Comparison of ENCODE assay signal across 12 cellular contexts in the genomic region with DNA sequence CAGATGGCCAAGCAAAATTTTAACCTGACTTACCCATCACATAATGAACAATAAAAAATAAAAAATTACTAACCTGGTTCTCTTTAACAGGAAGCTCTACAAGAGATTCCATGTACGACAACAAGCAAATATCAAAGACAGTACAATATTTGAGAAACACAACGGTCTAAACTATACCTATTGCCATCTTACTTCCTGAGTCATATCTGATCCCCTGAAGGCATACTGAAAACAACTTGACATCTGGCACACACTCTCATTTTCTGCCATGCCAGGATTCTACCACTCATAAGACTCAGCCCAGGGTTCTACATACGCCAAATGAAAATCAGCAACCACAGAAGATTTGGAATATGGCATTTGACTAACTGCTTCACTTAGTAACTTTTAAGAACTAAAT. TPM values are rescaled to one million over a fixed set of nuclear protein-coding genes. Genes with fewer than 3 reads are reported as not detected.
A peak's percentile ranks its signal among the peaks of the same experiment; 100 is the strongest.
DNase-seq lines count a peak whose midpoint lies in the region; ATAC-seq, FAIRE-seq and TF ChIP-seq lines count a peak whose summit lies in the region.
"Had no signal": no experiment of that assay in that cellular context is flagged by ENCODE, and none has a peak within 500 bp of the region (broad histone marks: within the 10 kb centered on the region; RNA-seq: fewer than 3 reads in every experiment).

No MANE protein-coding gene starts in this region.

- H2AK5ac ChIP-seq in H9 (ENCODE audit: insufficient read length, low read length) = no peak overlapping the region

- H3K18ac ChIP-seq in H9 (ENCODE audit: insufficient read length, low read depth, low read length) = no peak overlapping the region

- H3K23me2 ChIP-seq in H9 (ENCODE audit: insufficient read length, low read depth, low read length, poor library complexity, severe bottlenecking) = no peaks in the 10 kb centered on the region

- H3K27me3 Mint-ChIP-seq in H9 (ENCODE audit: low read depth) = no peaks in the 10 kb centered on the region
- H3K27me3 Mint-ChIP-seq in activated CD4-positive, alpha-beta memory T cell treated with anti-CD3 and anti-CD28 coated beads for 36 hours = no peaks in the 10 kb centered on the region
- no peaks in the 10 kb centered on the region for H3K27me3 Mint-ChIP-seq in chondrocyte (ENCODE audit: low read depth)

- no peak for ATAC-seq in GM18867 (IDR thresholded peaks at IDR 0.05; ENCODE audit: unreplicated experiment)
- ATAC-seq: left lobe of liver, right lobe of liver had no signal

- no peaks in the 10 kb centered on the region for H3K9me3 ChIP-seq in H9 (ENCODE audit: control insufficient read depth, low read depth, low read length)
- no peaks in the 10 kb centered on the region for H3K9me3 ChIP-seq in keratinocyte (ENCODE audit: control insufficient read depth, low read depth, low read length)
- H3K9me3 ChIP-seq: right lobe of liver had no signal

- POLR2A ChIA-PET in activated CD4-positive, alpha-beta memory T cell treated with anti-CD3 and anti-CD28 coated beads for 36 hours (lab: Charles Lee) = interaction anchor here (0.6 to 2.5 kb wide), 3 partner anchors 9 to 41 kb away, joined by 3 to 5 read pairs (median 5); a partner anchor contains a TSS

- H2BK5ac ChIP-seq in H9 (ENCODE audit: insufficient read length, low read length) = no peak overlapping the region

- no peaks in the 10 kb centered on the region for H3K9me1 ChIP-seq in keratinocyte (ENCODE audit: control insufficient read depth, extremely low read depth, insufficient read depth, low read length)

- H3K14ac ChIP-seq in H9 (ENCODE audit: insufficient read depth, low read length) = no peak overlapping the region

- H3K36me3 Mint-ChIP-seq in H9 (ENCODE audit: insufficient read depth in 1 of 3, low read depth in 3 of 3) (peaks cover 0 to 18% (median 6%) of the 10 kb centered on the region in 3 experiments; a peak in 6 of 7 replicates), chondrocyte (ENCODE audit: low read depth) (no peaks in the 10 kb centered on the region)
- peaks cover 7% of the 10 kb centered on the region for H3K36me3 Mint-ChIP-seq in activated CD4-positive, alpha-beta memory T cell treated with anti-CD3 and anti-CD28 coated beads for 36 hours

- H3K79me1 ChIP-seq in H9 (ENCODE audit: insufficient read depth, low read depth, low read length, poor library complexity, severe bottlenecking) = peaks cover 2% of the 10 kb centered on the region

- no peak overlapping the region for H4K91ac ChIP-seq in H9 (ENCODE audit: insufficient read length, low read depth, low read length)

- H3K9me3 Mint-ChIP-seq in H9 (no peaks in the 10 kb centered on the region), chondrocyte (ENCODE audit: low read depth) (no peaks in the 10 kb centered on the region)
- no peaks in the 10 kb centered on the region for H3K9me3 Mint-ChIP-seq in activated CD4-positive, alpha-beta memory T cell treated with anti-CD3 and anti-CD28 coated beads for 36 hours

- H3K27ac Mint-ChIP-seq in H9 = peak overlapping the region; percentile 17 to 41 (median 21); a peak in 5 of 7 replicates
- peak overlapping the region; percentile 35 for H3K27ac Mint-ChIP-seq in activated CD4-positive, alpha-beta memory T cell treated with anti-CD3 and anti-CD28 coated beads for 36 hours
- H3K27ac Mint-ChIP-seq in chondrocyte (ENCODE audit: unreplicated experiment) = no peak overlapping the region

- H3K9ac ChIP-seq in H9 (ENCODE audit: extremely low read depth, insufficient read length, low read length) = no peak overlapping the region
- H3K9ac ChIP-seq in keratinocyte (ENCODE audit: control insufficient read depth, extremely low read depth, insufficient read depth, low read length) = no peak overlapping the region

- peaks cover 17 to 22% of the 10 kb centered on the region in 2 experiments for H3K4me1 Mint-ChIP-seq in H9
- H3K4me1 Mint-ChIP-seq in activated CD4-positive, alpha-beta memory T cell treated with anti-CD3 and anti-CD28 coated beads for 36 hours (ENCODE audit: low read depth) = peaks cover 48% of the 10 kb centered on the region
- peaks cover 27% of the 10 kb centered on the region for H3K4me1 Mint-ChIP-seq in chondrocyte (ENCODE audit: low read depth)

- no peak overlapping the region for H3T11ph ChIP-seq in H9 (ENCODE audit: low read length)

- H4K8ac ChIP-seq in H9 (replicated peaks; ENCODE audit: insufficient read length, low read depth, low read length) = no peak overlapping the region

- CTCF ChIA-PET in activated CD4-positive, alpha-beta memory T cell treated with anti-CD3 and anti-CD28 coated beads for 36 hours (lab: Charles Lee) = interaction anchor here (1.2 kb wide), 1 partner anchor 9 kb away, joined by 7 read pairs; no protein-coding TSS in a partner anchor

- WGBS in H9 (ENCODE audit: extremely low coverage, insufficient read length, low lambda C conversion rate) = no CpG with 5 or more reads among the region's 3 CpGs

- H3K4me3 ChIP-seq in keratinocyte (ENCODE audit: control insufficient read depth in 2 of 3, extremely low read depth in 1 of 3, insufficient read depth in 2 of 3, low read depth in 1 of 3, low read length in 3 of 3) = no peak overlapping the region
- H3K4me3 ChIP-seq: right lobe of liver had no signal

- H4K20me1 ChIP-seq in H9 (ENCODE audit: control insufficient read depth, insufficient read depth, insufficient read length) = no peaks in the 10 kb centered on the region
- no peaks in the 10 kb centered on the region for H4K20me1 ChIP-seq in keratinocyte (ENCODE audit: control insufficient read depth, extremely low read depth, insufficient read depth, low read length)

- H3K27ac ChIP-seq in H9 (ENCODE audit: insufficient read length, low read depth, low read length) (no peak overlapping the region), keratinocyte (ENCODE audit: control insufficient read depth, insufficient read depth, low read length) (no peak overlapping the region)
- H3K27ac ChIP-seq: right lobe of liver had no signal

- no peaks in the 10 kb centered on the region for H3K27me3 ChIP-seq in H9 (ENCODE audit: insufficient read depth, low read length)
- H3K27me3 ChIP-seq in keratinocyte (ENCODE audit: control insufficient read depth, extremely low read depth, insufficient read depth, low read length) = no peaks in the 10 kb centered on the region
- H3K27me3 ChIP-seq: right lobe of liver had no signal

- intact Hi-C loops in activated CD4-positive, alpha-beta memory T cell treated with anti-CD3 and anti-CD28 coated beads for 36 hours (cut with micrococcal nuclease) = loop anchor here (1.0 kb wide), 1 partner anchor 209 kb away; no protein-coding TSS in a partner anchor
- intact Hi-C loops in posterior cingulate gyrus (cut with DNase I) = no loop called here

- no peaks in the 10 kb centered on the region for H3K36me3 ChIP-seq in keratinocyte (ENCODE audit: control insufficient read depth in 2 of 2, extremely low read depth in 1 of 2, insufficient read depth in 2 of 2, low read length in 2 of 2)
- H3K36me3 ChIP-seq: right lobe of liver had no signal

- no peak overlapping the region for H2BK15ac ChIP-seq in H9 (ENCODE audit: low read depth, low read length)

- no peak for TF ChIP-seq CTCF in H9 (conservative IDR thresholded peaks at IDR 0.05)
- TF ChIP-seq CTCF in keratinocyte (optimal IDR thresholded peaks at IDR 0.05 in 1 of 3, IDR thresholded peaks at IDR 0.05 in 1 of 3, conservative IDR thresholded peaks at IDR 0.05 in 1 of 3; ENCODE audit: extremely low read depth in 1 of 3, insufficient read depth in 2 of 3, low read length in 3 of 3) = no peak
- TF ChIP-seq CTCF in chondrocyte (IDR thresholded peaks at IDR 0.05) = no peak

- H2AFZ ChIP-seq in H9 (ENCODE audit: low read length) (no peak overlapping the region), keratinocyte (ENCODE audit: control insufficient read depth, low read length) (no peak overlapping the region)

- H3K56ac ChIP-seq in H9 (ENCODE audit: insufficient read length, low read depth, low read length) = no peak overlapping the region

- no peak overlapping the region for H2BK12ac ChIP-seq in H9 (ENCODE audit: insufficient read length, low read depth, low read length)

- dilution Hi-C loops in keratinocyte (cut with MboI; ENCODE audit: extremely low pct_ligation_motif_present, low sequenced_read_pairs) = no loop called here

- no peak overlapping the region for H4K5ac ChIP-seq in H9 (ENCODE audit: insufficient read length, low read depth, low read length)

- FAIRE-seq in keratinocyte (lab: Jason Lieb, UNC) = peak; percentile 64

- no peak overlapping the region for H2BK120ac ChIP-seq in H9 (ENCODE audit: low read depth, low read length, poor library complexity, severe bottlenecking)

- H3K23ac ChIP-seq in H9 (ENCODE audit: insufficient read length, low read depth, low read length) = no peak overlapping the region

- H2BK20ac ChIP-seq in H9 (ENCODE audit: low read depth, low read length, poor library complexity, severe bottlenecking) = no peak overlapping the region

- peak; percentile 61 for DNase-seq in DMS 273 (lab: John Stamatoyannopoulos, UW; ENCODE audit: unreplicated experiment)
- no peak for DNase-seq in H9
- DNase-seq in activated CD4-positive, alpha-beta memory T cell treated with anti-CD3 and anti-CD28 coated beads for 36 hours = peak; percentile 37
- DNase-seq in keratinocyte (ENCODE audit: low read depth, low spot score) = peak; percentile 7
- DNase-seq in chondrocyte (ENCODE audit: low spot score) = no peak
- no peak for DNase-seq in posterior cingulate gyrus
- no peak for DNase-seq in DMS153 (lab: John Stamatoyannopoulos, UW)
- DNase-seq: cerebellar nuclear complex, GF-D8, right lobe of liver had no signal

- H3K4me1 ChIP-seq in H9 (ENCODE audit: insufficient read depth, low read length) (no peaks in the 10 kb centered on the region), keratinocyte (ENCODE audit: control insufficient read depth, extremely low read depth, insufficient read depth, low read length) (peaks cover 8% of the 10 kb centered on the region)
- H3K4me1 ChIP-seq: right lobe of liver had no signal

- peaks cover 11% of the 10 kb centered on the region; the same call in 1 of the 2 replicates for H3K79me2 ChIP-seq in H9 (ENCODE audit: insufficient read depth, low read length)
- peaks cover 31% of the 10 kb centered on the region for H3K79me2 ChIP-seq in keratinocyte (ENCODE audit: control insufficient read depth, insufficient read depth, low read length)

- no peak overlapping the region for H3K4ac ChIP-seq in H9 (ENCODE audit: low read depth, low read length)

- H3K4me2 ChIP-seq in H9 (ENCODE audit: insufficient read depth, insufficient read length, low read length) (no peak overlapping the region), keratinocyte (ENCODE audit: control insufficient read depth, extremely low read depth, insufficient read depth, low read depth, low read length) (no peak overlapping the region)

- no peak overlapping the region for H3K4me3 Mint-ChIP-seq in H9
- no peak overlapping the region for H3K4me3 Mint-ChIP-seq in activated CD4-positive, alpha-beta memory T cell treated with anti-CD3 and anti-CD28 coated beads for 36 hours
- no peak overlapping the region for H3K4me3 Mint-ChIP-seq in chondrocyte (ENCODE audit: unreplicated experiment)

RNA-seq across cellular contexts. Expression of a gene that starts 13.8 kb away (rescaled TPM):
- total RNA-seq in H9 (2021) = 57.6 and 59.6 TPM in 2 replicates
- 10 to 100 TPM; 41.3 to 41.9 TPM for total RNA-seq in activated CD4-positive, alpha-beta memory T cell treated with anti-CD3 and anti-CD28 coated beads for 36 hours
- 44.6 to 62.9 TPM (median 49.1 TPM) in 3 replicates for polyA plus RNA-seq in keratinocyte
- 20.4 TPM for polyA plus RNA-seq in keratinocyte (2011; ENCODE audit: low read depth)
- polyA plus RNA-seq in keratinocyte (2011; cell fraction: cytosol; rRNA removed) = 53.0 and 57.8 TPM in 2 replicates
- 69.7 and 79.0 TPM in 2 replicates for polyA plus RNA-seq in keratinocyte (2011; cell fraction: nucleus; rRNA removed)
- 16.1 and 26.2 TPM in 2 replicates for polyA plus RNA-seq in keratinocyte (2012; ENCODE audit: low replicate concordance)
- polyA minus RNA-seq in keratinocyte = 136 to 168 TPM (median 137 TPM) in 3 replicates
- 51.2 TPM for polyA minus RNA-seq in keratinocyte (2011; cell fraction: cytosol; rRNA and poly(A)+ RNA removed)
- polyA minus RNA-seq in keratinocyte (2011; cell fraction: nucleus; rRNA and poly(A)+ RNA removed) = 54.7 and 105 TPM in 2 replicates
- 94.0 to 116 TPM (median 111 TPM) in 3 replicates for total RNA-seq in chondrocyte

Comparison
In these comparisons a context has a peak if more than half of its experiments do, and no peak if none do; other contexts are left out.
1. DNase-seq: peak in DMS 273 (single experiment), activated CD4-positive, alpha-beta memory T cell treated with anti-CD3 and anti-CD28 coated beads for 36 hours (single experiment) and keratinocyte (single experiment); none in H9 (single experiment), chondrocyte (single experiment), posterior cingulate gyrus (0 of 10) and DMS153 (single experiment).